2 cellular contexts compared by ENCODE assay signal in genomic region chr9:137435381-137435891, GRCh38.
TF ChIP-seq lines count a peak whose summit lies in the region.

No MANE protein-coding gene starts in this region.

TF ChIP-seq in SK-N-SH treated with all-trans-retinoic acid at 6 μM for 48 hours, 23 proteins besides CTCF, POLR2A, EP300 and RAD21:
- no peak for TF ChIP-seq ZNF565 (CRISPR knock-in tag; conservative IDR thresholded peaks at IDR 0.05; ENCODE audit: low read depth)
- no peak for TF ChIP-seq POU6F1 (CRISPR knock-in tag; IDR thresholded peaks at IDR 0.05; ENCODE audit: borderline replicate concordance, low read depth)
- TF ChIP-seq RARB (CRISPR knock-in tag; IDR thresholded peaks at IDR 0.05), result no peak
- no peak for TF ChIP-seq CSDC2 (CRISPR knock-in tag; IDR thresholded peaks at IDR 0.05)
- TF ChIP-seq CSRNP3 (CRISPR knock-in tag; IDR thresholded peaks at IDR 0.05), result no peak
- TF ChIP-seq TCF4 (CRISPR knock-in tag; IDR thresholded peaks at IDR 0.05; ENCODE audit: borderline replicate concordance), result no peak
- TF ChIP-seq ZFP3 (CRISPR knock-in tag; IDR thresholded peaks at IDR 0.05), result no peak
- TF ChIP-seq PPARA (CRISPR knock-in tag; IDR thresholded peaks at IDR 0.05; ENCODE audit: borderline replicate concordance), result no peak
- no peak for TF ChIP-seq ZNF8 (CRISPR knock-in tag; IDR thresholded peaks at IDR 0.05)
- TF ChIP-seq ZC3H10 (CRISPR knock-in tag; IDR thresholded peaks at IDR 0.05), result no peak
- TF ChIP-seq TSHZ2 (CRISPR knock-in tag; IDR thresholded peaks at IDR 0.05), result no peak

TF ChIP-seq in HepG2, 621 proteins besides CTCF, POLR2A, EP300 and RAD21:
- TF ChIP-seq NONO (IDR thresholded peaks at IDR 0.05), result no peak
- TF ChIP-seq NONO (CRISPR knock-in tag; conservative IDR thresholded peaks at IDR 0.05), result 0 out of 2 replicates have a peak, but pooled peaks have one; percentile 5
- no peak for TF ChIP-seq ZSCAN5A (CRISPR knock-in tag; IDR thresholded peaks at IDR 0.05; ENCODE audit: borderline replicate concordance)
